2 cellular contexts compared by ENCODE assay signal in the genomic region with DNA sequence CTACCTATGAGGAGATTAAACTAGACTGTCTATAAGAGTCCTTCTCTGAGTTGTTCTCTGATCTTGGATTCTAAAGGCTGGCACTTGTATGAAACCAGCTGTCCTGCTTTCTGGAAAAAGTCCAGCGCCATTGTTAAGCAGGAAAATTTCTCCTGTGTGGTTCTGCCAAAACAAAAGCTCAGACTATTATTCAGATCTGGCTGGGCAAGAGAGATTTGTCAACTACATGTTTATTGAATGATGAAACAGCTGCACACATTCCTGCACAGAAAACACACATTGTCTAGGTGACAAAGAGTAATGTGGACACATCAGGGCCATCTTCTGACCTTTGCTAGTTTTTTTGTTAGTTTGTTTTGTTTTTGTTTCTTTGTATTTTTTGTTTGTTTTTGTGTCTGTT.
TF ChIP-seq lines count a peak whose summit lies in the region.

No MANE protein-coding gene starts in this region.

TF ChIP-seq in Ishikawa, 13 proteins besides CTCF, POLR2A, EP300 and RAD21 (continued from another document):
- TF ChIP-seq, protein P1, sequence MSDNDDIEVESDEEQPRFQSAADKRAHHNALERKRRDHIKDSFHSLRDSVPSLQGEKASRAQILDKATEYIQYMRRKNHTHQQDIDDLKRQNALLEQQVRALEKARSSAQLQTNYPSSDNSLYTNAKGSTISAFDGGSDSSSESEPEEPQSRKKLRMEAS (IDR thresholded peaks at IDR 0.05): no peak
- TF ChIP-seq, protein P2, sequence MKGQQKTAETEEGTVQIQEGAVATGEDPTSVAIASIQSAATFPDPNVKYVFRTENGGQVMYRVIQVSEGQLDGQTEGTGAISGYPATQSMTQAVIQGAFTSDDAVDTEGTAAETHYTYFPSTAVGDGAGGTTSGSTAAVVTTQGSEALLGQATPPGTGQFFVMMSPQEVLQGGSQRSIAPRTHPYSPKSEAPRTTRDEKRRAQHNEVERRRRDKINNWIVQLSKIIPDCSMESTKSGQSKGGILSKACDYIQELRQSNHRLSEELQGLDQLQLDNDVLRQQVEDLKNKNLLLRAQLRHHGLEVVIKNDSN (IDR thresholded peaks at IDR 0.05): no peak
- no peak for TF ChIP-seq YY1 (IDR thresholded peaks at IDR 0.05; ENCODE audit: low read depth)
- TF ChIP-seq TAF1 (IDR thresholded peaks at IDR 0.05; ENCODE audit: low read depth): no peak
- TF ChIP-seq FOXM1 (IDR thresholded peaks at IDR 0.05; ENCODE audit: borderline replicate concordance, low read depth): no peak
- peak; percentile 82 for TF ChIP-seq NFIC (IDR thresholded peaks at IDR 0.05)
- no peak for TF ChIP-seq ZBTB7A (IDR thresholded peaks at IDR 0.05; ENCODE audit: low read depth)
- TF ChIP-seq TEAD4 (IDR thresholded peaks at IDR 0.05): peak; percentile 82
- TF ChIP-seq CEBPB (IDR thresholded peaks at IDR 0.05): peak; percentile 63; the same call in 1 of the 2 replicates
- TF ChIP-seq, protein P3, sequence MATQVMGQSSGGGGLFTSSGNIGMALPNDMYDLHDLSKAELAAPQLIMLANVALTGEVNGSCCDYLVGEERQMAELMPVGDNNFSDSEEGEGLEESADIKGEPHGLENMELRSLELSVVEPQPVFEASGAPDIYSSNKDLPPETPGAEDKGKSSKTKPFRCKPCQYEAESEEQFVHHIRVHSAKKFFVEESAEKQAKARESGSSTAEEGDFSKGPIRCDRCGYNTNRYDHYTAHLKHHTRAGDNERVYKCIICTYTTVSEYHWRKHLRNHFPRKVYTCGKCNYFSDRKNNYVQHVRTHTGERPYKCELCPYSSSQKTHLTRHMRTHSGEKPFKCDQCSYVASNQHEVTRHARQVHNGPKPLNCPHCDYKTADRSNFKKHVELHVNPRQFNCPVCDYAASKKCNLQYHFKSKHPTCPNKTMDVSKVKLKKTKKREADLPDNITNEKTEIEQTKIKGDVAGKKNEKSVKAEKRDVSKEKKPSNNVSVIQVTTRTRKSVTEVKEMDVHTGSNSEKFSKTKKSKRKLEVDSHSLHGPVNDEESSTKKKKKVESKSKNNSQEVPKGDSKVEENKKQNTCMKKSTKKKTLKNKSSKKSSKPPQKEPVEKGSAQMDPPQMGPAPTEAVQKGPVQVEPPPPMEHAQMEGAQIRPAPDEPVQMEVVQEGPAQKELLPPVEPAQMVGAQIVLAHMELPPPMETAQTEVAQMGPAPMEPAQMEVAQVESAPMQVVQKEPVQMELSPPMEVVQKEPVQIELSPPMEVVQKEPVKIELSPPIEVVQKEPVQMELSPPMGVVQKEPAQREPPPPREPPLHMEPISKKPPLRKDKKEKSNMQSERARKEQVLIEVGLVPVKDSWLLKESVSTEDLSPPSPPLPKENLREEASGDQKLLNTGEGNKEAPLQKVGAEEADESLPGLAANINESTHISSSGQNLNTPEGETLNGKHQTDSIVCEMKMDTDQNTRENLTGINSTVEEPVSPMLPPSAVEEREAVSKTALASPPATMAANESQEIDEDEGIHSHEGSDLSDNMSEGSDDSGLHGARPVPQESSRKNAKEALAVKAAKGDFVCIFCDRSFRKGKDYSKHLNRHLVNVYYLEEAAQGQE (IDR thresholded peaks at IDR 0.05; ENCODE audit: low read depth): no peak

TF ChIP-seq in HepG2, 621 proteins besides CTCF, POLR2A, EP300 and RAD21:
- TF ChIP-seq, protein P4, sequence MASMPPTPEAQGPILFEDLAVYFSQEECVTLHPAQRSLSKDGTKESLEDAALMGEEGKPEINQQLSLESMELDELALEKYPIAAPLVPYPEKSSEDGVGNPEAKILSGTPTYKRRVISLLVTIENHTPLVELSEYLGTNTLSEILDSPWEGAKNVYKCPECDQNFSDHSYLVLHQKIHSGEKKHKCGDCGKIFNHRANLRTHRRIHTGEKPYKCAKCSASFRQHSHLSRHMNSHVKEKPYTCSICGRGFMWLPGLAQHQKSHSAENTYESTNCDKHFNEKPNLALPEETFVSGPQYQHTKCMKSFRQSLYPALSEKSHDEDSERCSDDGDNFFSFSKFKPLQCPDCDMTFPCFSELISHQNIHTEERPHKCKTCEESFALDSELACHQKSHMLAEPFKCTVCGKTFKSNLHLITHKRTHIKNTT (CRISPR knock-in tag; IDR thresholded peaks at IDR 0.05): no peak
- TF ChIP-seq SOX5 (CRISPR knock-in tag; IDR thresholded peaks at IDR 0.05; ENCODE audit: borderline replicate concordance) (peak; percentile 61; the same call in 1 of the 2 replicates), RNF2 (conservative IDR thresholded peaks at IDR 0.05; ENCODE audit: low read depth) (no peak), SOX13 (IDR thresholded peaks at IDR 0.05) (no peak), SOX13 (CRISPR knock-in tag; conservative IDR thresholded peaks at IDR 0.05 in 1 of 2, IDR thresholded peaks at IDR 0.05 in 1 of 2) (peak in 1 of 2 experiments; percentile 33; a peak in 1 of 4 replicates), FOXP1 (IDR thresholded peaks at IDR 0.05) (0 out of 2 replicates have a peak, but pooled peaks have one; percentile 25), FOXP1 (CRISPR knock-in tag; IDR thresholded peaks at IDR 0.05) (peak; percentile 32; the same call in 1 of the 2 replicates), CEBPB (IDR thresholded peaks at IDR 0.05; ENCODE audit: borderline replicate concordance, low read depth, low read length) (peak; percentile 21; the same call in 1 of the 2 replicates)
- TF ChIP-seq, protein P5, sequence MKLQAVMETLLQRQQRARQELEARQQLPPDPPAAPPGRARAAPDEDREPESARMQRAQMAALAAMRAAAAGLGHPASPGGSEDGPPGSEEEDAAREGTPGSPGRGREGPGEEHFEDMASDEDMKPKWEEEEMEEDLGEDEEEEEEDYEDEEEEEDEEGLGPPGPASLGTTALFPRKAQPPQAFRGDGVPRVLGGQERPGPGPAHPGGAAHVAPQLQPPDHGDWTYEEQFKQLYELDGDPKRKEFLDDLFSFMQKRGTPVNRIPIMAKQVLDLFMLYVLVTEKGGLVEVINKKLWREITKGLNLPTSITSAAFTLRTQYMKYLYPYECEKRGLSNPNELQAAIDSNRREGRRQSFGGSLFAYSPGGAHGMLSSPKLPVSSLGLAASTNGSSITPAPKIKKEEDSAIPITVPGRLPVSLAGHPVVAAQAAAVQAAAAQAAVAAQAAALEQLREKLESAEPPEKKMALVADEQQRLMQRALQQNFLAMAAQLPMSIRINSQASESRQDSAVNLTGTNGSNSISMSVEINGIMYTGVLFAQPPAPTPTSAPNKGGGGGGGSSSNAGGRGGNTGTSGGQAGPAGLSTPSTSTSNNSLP (IDR thresholded peaks at IDR 0.05; ENCODE audit: low read depth, low read length): 0 out of 2 replicates have a peak, but pooled peaks have one; percentile 29
